ENCODE assay signal across 22 cellular contexts in the genomic region with DNA sequence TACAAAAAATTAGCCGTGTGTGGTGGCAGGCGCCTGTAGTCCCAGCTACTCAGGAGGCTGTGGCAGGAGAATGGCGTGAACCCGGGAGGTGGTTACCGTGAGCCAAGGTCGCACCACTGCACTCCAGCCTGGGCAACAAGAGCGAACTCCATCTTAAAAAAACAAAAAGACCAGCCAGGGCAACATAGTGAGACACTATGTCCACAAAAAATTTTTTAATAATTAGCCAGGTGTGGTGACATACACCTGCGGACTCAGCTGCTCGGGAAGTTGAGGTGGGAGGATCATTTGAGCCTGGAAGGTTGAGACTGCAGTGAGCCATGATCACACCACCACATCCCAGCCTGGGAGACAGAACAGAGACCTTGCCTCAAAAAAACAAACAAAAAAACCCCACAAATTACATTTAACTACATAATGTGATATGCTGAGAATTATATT. TPM values are rescaled to one million over a fixed set of nuclear protein-coding genes. Genes with fewer than 3 reads are reported as not detected.
DNase-seq lines count a peak whose midpoint lies in the region; ATAC-seq, FAIRE-seq and TF ChIP-seq lines count a peak whose summit lies in the region.
"Had no signal": no experiment of that assay in that cellular context is flagged by ENCODE, and none has a peak within 500 bp of the region (broad histone marks: within the 10 kb centered on the region; RNA-seq: fewer than 3 reads in every experiment).

No MANE protein-coding gene starts in this region.

- POLR2A ChIA-PET in HepG2 (lab: Yijun Ruan, JAX) = no interaction called here

- in situ Hi-C loops in HepG2 (cut with HindIII; ENCODE audit: extremely low pct_ligation_motif_present, low pct_unique_long_range_greater_than_20kb) = no loop called here

- BruUV-seq in HepG2 (replicated peaks; lab: Mats Ljungman, UMichigan) = no TSS peak

- H3K36me3 ChIP-seq in cardiac muscle cell = no peaks in the 10 kb centered on the region
- H3K36me3 ChIP-seq in heart left ventricle = peaks cover 0 to 10% (median 0%) of the 10 kb centered on the region in 9 donors
- H3K36me3 ChIP-seq in astrocyte (ENCODE audit: insufficient read depth, low read length) = peaks cover 22% of the 10 kb centered on the region
- peaks cover 56 to 94% of the 10 kb centered on the region in 2 experiments for H3K36me3 ChIP-seq in HepG2 (replicated peaks in 1 of 2; ENCODE audit: control insufficient read depth in 1 of 2, insufficient read depth in 2 of 2, low read length in 2 of 2)

- TF ChIP-seq POLR2A in heart left ventricle (IDR thresholded peaks at IDR 0.05) = no peak
- TF ChIP-seq POLR2A in HepG2 (IDR thresholded peaks at IDR 0.05; ENCODE audit: insufficient read depth in 1 of 2, low read depth in 2 of 2, low read length in 2 of 2) = no peak

- no peak for TF ChIP-seq RAD21 in HepG2 (CRISPR knock-in tag; IDR thresholded peaks at IDR 0.05)

- FAIRE-seq in astrocyte (lab: Jason Lieb, UNC) (no peak), HepG2 (lab: Jason Lieb, UNC) (no peak)
- FAIRE-seq: A204.1, G401.6, GM12891, GM19239 had no signal

- no peak overlapping the region for H3K9ac ChIP-seq in astrocyte (ENCODE audit: low read length)
- no peak overlapping the region for H3K9ac ChIP-seq in HepG2 (ENCODE audit: insufficient read depth, low read depth, low read length)
- H3K9ac ChIP-seq: BLaER1 had no signal

- H3K4me2 ChIP-seq in astrocyte (ENCODE audit: low read length) (no peak overlapping the region), HepG2 (ENCODE audit: low read depth, low read length) (no peak overlapping the region)
- H3K4me2 ChIP-seq: BLaER1 had no signal

- H4K20me1 ChIP-seq in astrocyte (ENCODE audit: insufficient read depth, low read length) (peaks cover 5% of the 10 kb centered on the region), HepG2 (ENCODE audit: insufficient read depth, low read length) (no peaks in the 10 kb centered on the region)
- H4K20me1 ChIP-seq: BLaER1 had no signal

- H3K27me3 ChIP-seq in cardiac muscle cell = no peaks in the 10 kb centered on the region
- H3K27me3 ChIP-seq in heart left ventricle = no peaks in the 10 kb centered on the region
- no peaks in the 10 kb centered on the region for H3K27me3 ChIP-seq in astrocyte (ENCODE audit: insufficient read depth, low read length)
- H3K27me3 ChIP-seq in HepG2 (ENCODE audit: control insufficient read depth in 1 of 2, insufficient read depth in 2 of 2, low read length in 2 of 2) = no peaks in the 10 kb centered on the region
- H3K27me3 ChIP-seq: BE2C, BLaER1 had no signal

- H3K27me3 Mint-ChIP-seq in astrocyte (ENCODE audit: low read depth, unreplicated experiment) = no peaks in the 10 kb centered on the region
- H3K27me3 Mint-ChIP-seq: CD4-positive, alpha-beta memory T cell; CD4-positive, CD25-positive, alpha-beta regulatory T cell had no signal

- intact Hi-C loops in heart left ventricle (cut with DNase I) (loop anchor here in 1 of 10 donors (5.0 kb wide), 1 partner anchor 80 kb away; no protein-coding TSS in a partner anchor), HepG2 (cut with micrococcal nuclease; ENCODE audit: unreplicated experiment) (no loop called here)

- peak overlapping the region; percentile 45 for H3K4me3 Mint-ChIP-seq in astrocyte (ENCODE audit: unreplicated experiment)
- H3K4me3 Mint-ChIP-seq: CD14-positive monocyte; CD4-positive, alpha-beta memory T cell; CD4-positive, CD25-positive, alpha-beta regulatory T cell had no signal

- DNase-seq in cardiac muscle cell (ENCODE audit: low read depth in 1 of 2, low spot score in 1 of 2) = no peak
- DNase-seq in heart left ventricle = no peak
- no peak for DNase-seq in astrocyte (ENCODE audit: low read depth)
- peak; percentile 35 for DNase-seq in HepG2 (ENCODE audit: low spot score)
- DNase-seq in DMS 273 (lab: John Stamatoyannopoulos, UW; ENCODE audit: unreplicated experiment) = no peak
- DNase-seq: 8988T; ACHN; C1 segment of cervical spinal cord; CD4-positive, alpha-beta memory T cell; CD4-positive, CD25-positive, alpha-beta regulatory T cell; CD8-positive, alpha-beta memory T cell; COR-L47; DMS79 treated with DMSO at 0.1 percent for 48 hours; GF-D8 had no signal

- no peaks in the 10 kb centered on the region for H3K9me3 Mint-ChIP-seq in astrocyte (ENCODE audit: unreplicated experiment)
- H3K9me3 Mint-ChIP-seq: CD4-positive, alpha-beta memory T cell; CD4-positive, CD25-positive, alpha-beta regulatory T cell had no signal

- H3K9me3 ChIP-seq in cardiac muscle cell (ENCODE audit: low read depth) = no peaks in the 10 kb centered on the region
- H3K9me3 ChIP-seq in heart left ventricle = no peaks in the 10 kb centered on the region
- no peaks in the 10 kb centered on the region for H3K9me3 ChIP-seq in astrocyte (ENCODE audit: insufficient read depth, low read depth, low read length)
- no peaks in the 10 kb centered on the region for H3K9me3 ChIP-seq in HepG2 (ENCODE audit: low read length)
- H3K9me3 ChIP-seq: BE2C, BLaER1 had no signal

- TF ChIP-seq EP300 in HepG2 (IDR thresholded peaks at IDR 0.05; ENCODE audit: low read depth in 2 of 2, low read length in 2 of 2) (no peak), HepG2 (CRISPR knock-in tag; IDR thresholded peaks at IDR 0.05; ENCODE audit: borderline replicate concordance) (no peak)

- no peaks in the 10 kb centered on the region for H3K4me1 Mint-ChIP-seq in astrocyte (ENCODE audit: low read depth, unreplicated experiment)
- H3K4me1 Mint-ChIP-seq: CD14-positive monocyte had no signal

- 95 to 98% (median 96%) methylated on average over 9 of the region's 9 CpGs for WGBS in heart left ventricle, 4 donors
- 74% methylated on average over 9 of the region's 9 CpGs for WGBS in HepG2 (ENCODE audit: low lambda C conversion rate)

- CTCF ChIA-PET in HepG2 (lab: Yijun Ruan, JAX; ENCODE audit: low intra/inter-chr PET ratio, low total read pairs) = no interaction called here

- no peak overlapping the region for H3K4me3 ChIP-seq in cardiac muscle cell
- H3K4me3 ChIP-seq in heart left ventricle = no peak overlapping the region
- no peak overlapping the region for H3K4me3 ChIP-seq in astrocyte (ENCODE audit: insufficient read depth, low read depth, low read length)
- H3K4me3 ChIP-seq in HepG2 (replicated peaks in 1 of 3; ENCODE audit: insufficient read depth in 1 of 3, low read depth in 2 of 3, low read length in 3 of 3) = no peak overlapping the region
- H3K4me3 ChIP-seq: BLaER1 had no signal

- H3K36me3 Mint-ChIP-seq in astrocyte (ENCODE audit: low read depth, unreplicated experiment) = peaks cover 9% of the 10 kb centered on the region
- H3K36me3 Mint-ChIP-seq: CD4-positive, alpha-beta memory T cell; CD4-positive, CD25-positive, alpha-beta regulatory T cell; CD8-positive, alpha-beta memory T cell had no signal

- ATAC-seq in heart left ventricle = no peak
- peak; percentile 65 for ATAC-seq in HepG2
- no peak for ATAC-seq in HG03280 (IDR thresholded peaks at IDR 0.05; ENCODE audit: unreplicated experiment)

- H2AFZ ChIP-seq in astrocyte (ENCODE audit: low read depth, low read length) (no peak overlapping the region), HepG2 (ENCODE audit: low read length) (no peak overlapping the region)

- no peak overlapping the region for H3K27ac Mint-ChIP-seq in astrocyte (ENCODE audit: unreplicated experiment)
- H3K27ac Mint-ChIP-seq: CD4-positive, CD25-positive, alpha-beta regulatory T cell had no signal

- H3K27ac ChIP-seq in cardiac muscle cell (peak overlapping the region; percentile 57), heart left ventricle (no peak overlapping the region), astrocyte (ENCODE audit: low read depth, low read length) (no peak overlapping the region), HepG2 (ENCODE audit: extremely low read length, insufficient read depth, low read length) (peak overlapping the region; percentile 7)
- H3K27ac ChIP-seq: BLaER1 had no signal

- H3K79me2 ChIP-seq in astrocyte (ENCODE audit: insufficient read depth, low read length) = no peaks in the 10 kb centered on the region
- no peaks in the 10 kb centered on the region for H3K79me2 ChIP-seq in HepG2 (ENCODE audit: insufficient read depth, low read length)

- H3K4me1 ChIP-seq in cardiac muscle cell (ENCODE audit: low read depth) (no peaks in the 10 kb centered on the region), heart left ventricle (no peaks in the 10 kb centered on the region), astrocyte (ENCODE audit: insufficient read depth, low read length) (no peaks in the 10 kb centered on the region), HepG2 (ENCODE audit: insufficient read depth, low read length) (peaks cover 16% of the 10 kb centered on the region)
- H3K4me1 ChIP-seq: BLaER1 had no signal

- no peak for TF ChIP-seq CTCF in cardiac muscle cell (IDR thresholded peaks at IDR 0.05; ENCODE audit: low read depth, low read length)
- TF ChIP-seq CTCF in heart left ventricle (IDR thresholded peaks at IDR 0.05) = no peak
- no peak for TF ChIP-seq CTCF in astrocyte (IDR thresholded peaks at IDR 0.05; ENCODE audit: insufficient read depth, low read depth, low read length)
- no peak for TF ChIP-seq CTCF in HepG2 (CRISPR knock-in tag; IDR thresholded peaks at IDR 0.05)

RNA-seq across cellular contexts. Expression of a gene that starts 29.1 kb away (rescaled TPM):
- total RNA-seq in cardiac muscle cell (20.7 and 26.2 TPM in 2 replicates), heart left ventricle (10 to 100 TPM in 1 of 9 donors, 1 to 10 TPM in 4, under 1 TPM in 4; 0.50 to 10.1 (median 1.0) TPM), astrocyte (6.1 and 6.3 TPM in 2 replicates), HepG2 (2016; rRNA removed; fragmentation: Illumina TruSeq; extraction: Trizol) (45.7 and 106 TPM in 2 replicates)
- polyA plus RNA-seq in cardiac muscle cell (17.6 and 20.1 TPM in 2 replicates), heart left ventricle (1 to 10 TPM; 1.1 to 4.0 TPM), HepG2 (2011; rRNA removed) (77.9 and 88.0 TPM in 2 replicates)
- total RNA-seq in HepG2 (2016; cell fraction: cytosol; rRNA removed; fragmentation: Illumina TruSeq; extraction: Trizol; ENCODE audit: low read depth) = 46.6 and 48.3 TPM in 2 replicates
- 43.7 and 101 TPM in 2 replicates for total RNA-seq in HepG2 (2016; cell fraction: insoluble cytoplasmic fraction; rRNA removed; fragmentation: Illumina TruSeq; extraction: Trizol)
- total RNA-seq in HepG2 (2016; cell fraction: membrane; rRNA removed; fragmentation: Illumina TruSeq; extraction: Trizol) = 27.1 and 30.3 TPM in 2 replicates
- 179 and 193 TPM in 2 replicates for total RNA-seq in HepG2 (2016; cell fraction: nucleus; rRNA removed; fragmentation: Illumina TruSeq; extraction: Trizol)
- 20.9 and 33.5 TPM in 2 replicates for polyA plus RNA-seq in HepG2 (2011; cell fraction: cytosol; rRNA removed)
- 552 and 945 TPM in 2 replicates for polyA plus RNA-seq in HepG2 (2011; cell fraction: nucleus; rRNA removed)
- polyA plus RNA-seq in HepG2 (2012) = 51.2 and 57.6 TPM in 2 replicates
- polyA plus RNA-seq in HepG2 (2016; cell fraction: cytosol; fragmentation: Illumina TruSeq; extraction: Trizol; ENCODE audit: low read depth) = 6.7 and 7.8 TPM in 2 replicates
- 40.2 and 46.3 TPM in 2 replicates for polyA plus RNA-seq in HepG2 (2016; cell fraction: insoluble cytoplasmic fraction; fragmentation: Illumina TruSeq; extraction: Trizol; ENCODE audit: low read depth)
- 13.5 and 16.8 TPM in 2 replicates for polyA plus RNA-seq in HepG2 (2016; cell fraction: membrane; fragmentation: Illumina TruSeq; extraction: Trizol; ENCODE audit: low read depth)
- 471 and 532 TPM in 2 replicates for polyA plus RNA-seq in HepG2 (2016; cell fraction: nucleus; fragmentation: Illumina TruSeq; extraction: Trizol; ENCODE audit: insufficient read depth, low read depth)
- 118 and 216 TPM in 2 replicates for polyA minus RNA-seq in HepG2 (2011; rRNA and poly(A)+ RNA removed; ENCODE audit: low replicate concordance)
- 14.8 and 19.6 TPM in 2 replicates for polyA minus RNA-seq in HepG2 (2011; cell fraction: cytosol; rRNA and poly(A)+ RNA removed)
- polyA minus RNA-seq in HepG2 (2011; cell fraction: nucleus; rRNA and poly(A)+ RNA removed) = 151 and 196 TPM in 2 replicates

RNA-seq across cellular contexts. Expression of a gene that starts 40.9 kb away (rescaled TPM):
- total RNA-seq in cardiac muscle cell (4.1 and 7.8 TPM in 2 replicates), heart left ventricle (1 to 10 TPM in 6 of 9 donors, under 1 TPM in 3; 0.31 to 2.3 (median 1.3) TPM), astrocyte (2.6 and 3.2 TPM in 2 replicates), HepG2 (2016; rRNA removed; fragmentation: Illumina TruSeq; extraction: Trizol) (7.6 and 13.3 TPM in 2 replicates)
- polyA plus RNA-seq in cardiac muscle cell (3.8 and 5.1 TPM in 2 replicates), heart left ventricle (under 1 TPM; 0.53 to 0.55 TPM), HepG2 (2011; rRNA removed) (37.5 and 55.7 TPM in 2 replicates)
- 7.4 and 7.6 TPM in 2 replicates for total RNA-seq in HepG2 (2016; cell fraction: cytosol; rRNA removed; fragmentation: Illumina TruSeq; extraction: Trizol; ENCODE audit: low read depth)
- 6.9 and 15.0 TPM in 2 replicates for total RNA-seq in HepG2 (2016; cell fraction: insoluble cytoplasmic fraction; rRNA removed; fragmentation: Illumina TruSeq; extraction: Trizol)
- total RNA-seq in HepG2 (2016; cell fraction: membrane; rRNA removed; fragmentation: Illumina TruSeq; extraction: Trizol) = 13.7 and 13.8 TPM in 2 replicates
- 16.9 and 26.9 TPM in 2 replicates for total RNA-seq in HepG2 (2016; cell fraction: nucleus; rRNA removed; fragmentation: Illumina TruSeq; extraction: Trizol)
- 29.8 and 35.9 TPM in 2 replicates for polyA plus RNA-seq in HepG2 (2011; cell fraction: cytosol; rRNA removed)
- polyA plus RNA-seq in HepG2 (2011; cell fraction: nucleus; rRNA removed) = 186 and 193 TPM in 2 replicates
- 30.1 and 41.7 TPM in 2 replicates for polyA plus RNA-seq in HepG2 (2012)
- polyA plus RNA-seq in HepG2 (2016; cell fraction: cytosol; fragmentation: Illumina TruSeq; extraction: Trizol; ENCODE audit: low read depth) = 5.5 and 5.7 TPM in 2 replicates
- polyA plus RNA-seq in HepG2 (2016; cell fraction: insoluble cytoplasmic fraction; fragmentation: Illumina TruSeq; extraction: Trizol; ENCODE audit: low read depth) = 9.8 and 12.7 TPM in 2 replicates
- 11.2 and 11.5 TPM in 2 replicates for polyA plus RNA-seq in HepG2 (2016; cell fraction: membrane; fragmentation: Illumina TruSeq; extraction: Trizol; ENCODE audit: low read depth)
- 72.0 and 77.2 TPM in 2 replicates for polyA plus RNA-seq in HepG2 (2016; cell fraction: nucleus; fragmentation: Illumina TruSeq; extraction: Trizol; ENCODE audit: insufficient read depth, low read depth)
- 39.8 and 51.7 TPM in 2 replicates for polyA minus RNA-seq in HepG2 (2011; rRNA and poly(A)+ RNA removed; ENCODE audit: low replicate concordance)
- 21.2 and 22.1 TPM in 2 replicates for polyA minus RNA-seq in HepG2 (2011; cell fraction: cytosol; rRNA and poly(A)+ RNA removed)
- 47.1 and 54.0 TPM in 2 replicates for polyA minus RNA-seq in HepG2 (2011; cell fraction: nucleus; rRNA and poly(A)+ RNA removed)
- polyA plus RNA-seq: CD4-positive, CD25-positive, alpha-beta regulatory T cell had no signal

Comparison
In these comparisons a context has a peak if more than half of its experiments do, and no peak if none do; other contexts are left out.
1. H3K27ac ChIP-seq: peak in cardiac muscle cell (single experiment) and HepG2 (single experiment); none in heart left ventricle (0 of 12) and astrocyte (single experiment).